In the genomic region with DNA sequence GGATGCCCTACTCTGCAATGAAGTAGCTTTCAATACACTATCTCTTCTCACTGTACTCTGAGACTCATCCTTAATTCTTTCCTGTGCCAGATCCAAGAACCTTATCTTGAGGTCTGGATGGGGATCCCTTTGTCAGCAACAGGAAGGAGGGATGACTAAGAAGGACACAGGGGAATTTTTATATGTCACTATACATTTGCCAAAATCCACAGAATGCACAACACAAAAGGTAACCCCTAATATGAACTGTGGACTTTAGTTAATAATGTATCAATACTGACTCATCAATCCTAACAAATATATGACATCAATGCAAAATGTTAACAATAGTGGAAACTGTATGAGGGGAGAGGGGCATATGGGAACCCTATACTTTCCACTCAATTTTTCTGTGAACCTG, we compare ENCODE assay signal across 16 cellular contexts.
"Had no signal": no experiment of that assay in that cellular context is flagged by ENCODE, and none has a peak within 500 bp of the region (broad histone marks: within the 10 kb centered on the region; RNA-seq: fewer than 3 reads in every experiment).

No MANE protein-coding gene starts in this region.

- H3K36me3 ChIP-seq: gastrocnemius medialis, heart right ventricle had no signal

- H3K27me3 ChIP-seq: body of pancreas, gastrocnemius medialis, heart right ventricle had no signal

- H3K9me3 ChIP-seq: body of pancreas, gastrocnemius medialis, heart right ventricle, mucosa of descending colon had no signal

- H3K4me3 ChIP-seq: body of pancreas, coronary artery, gastrocnemius medialis, heart right ventricle, mucosa of descending colon had no signal

- H3K27ac ChIP-seq: body of pancreas, coronary artery, gastrocnemius medialis, heart right ventricle had no signal

- ATAC-seq: activated CD4-positive, alpha-beta T cell treated with anti-CD3 and anti-CD28 coated beads for 36 hours; body of pancreas; gastrocnemius medialis; heart right ventricle; mucosa of descending colon; WTC11 had no signal

- DNase-seq: activated CD4-positive, alpha-beta T cell treated with anti-CD3 and anti-CD28 coated beads for 36 hours; activated CD4-positive, alpha-beta T cell treated with anti-CD3 and anti-CD28 coated beads, Interleukin-2, amount 50 U/mL, for 48 hours; activated T-cell treated with anti-CD3 and anti-CD28 coated beads for 4 hours; amygdala; body of pancreas; gastrocnemius medialis; heart right ventricle; mesenchymal stem cell; mucosa of descending colon; naive B cell; retina; stimulated activated CD4-positive, alpha-beta T cell treated with anti-CD3 and anti-CD28 coated beads, Interleukin-1b, Interleukin-23, amount 100 ng/mL, for 48 hours; stimulated activated CD8-positive, alpha-beta memory T cell treated with anti-CD3 and anti-CD28 coated beads, Interleukin-4, amount 100 ng/mL, for 48 hours; stimulated activated naive CD4-positive, alpha-beta T cell had no signal
